7 cellular contexts compared by ENCODE assay signal in the genomic region with DNA sequence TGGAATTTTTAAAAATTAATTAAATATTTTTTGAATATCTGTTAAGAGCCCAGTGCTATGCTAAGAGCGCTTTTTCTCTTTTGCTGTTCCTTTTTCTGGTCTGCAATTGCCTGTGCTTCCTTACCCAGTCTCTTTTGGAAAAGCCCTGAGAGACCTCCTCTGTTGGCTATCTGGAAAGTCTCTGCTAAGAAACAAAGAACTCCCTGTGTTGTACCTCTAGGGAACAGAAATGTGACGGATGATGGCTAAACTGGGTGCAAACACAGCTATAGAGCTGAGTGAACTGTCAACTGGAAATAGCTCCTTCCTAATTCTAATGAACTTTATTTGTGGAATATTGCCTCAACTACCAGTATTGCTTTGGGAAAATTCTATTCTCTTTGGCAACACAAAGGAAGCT.
"Had no signal": no experiment of that assay in that cellular context is flagged by ENCODE, and none has a peak within 500 bp of the region (broad histone marks: within the 10 kb centered on the region; RNA-seq: fewer than 3 reads in every experiment).

No MANE protein-coding gene starts in this region.

- H3K36me3 Mint-ChIP-seq: IgD-negative memory B cell had no signal

- H3K9me3 Mint-ChIP-seq: GM23338, H9 had no signal

- H3K27ac Mint-ChIP-seq: GM23338, H9, IgD-negative memory B cell had no signal

- DNase-seq: H9, HCEC 1CT had no signal

- H3K4me3 ChIP-seq: GM23338 had no signal

- H3K4me3 Mint-ChIP-seq: GM23338, H9, IgD-negative memory B cell had no signal

- H3K4me1 Mint-ChIP-seq: GM23338, H9, IgD-negative memory B cell had no signal

- H3K4me2 ChIP-seq: GM23338 had no signal

- H3K27me3 Mint-ChIP-seq: IgD-negative memory B cell had no signal

- H2AFZ ChIP-seq: GM23338 had no signal

- FAIRE-seq: H1, H54, HepG2 had no signal
